11 cellular contexts compared by ENCODE assay signal in the genomic region with DNA sequence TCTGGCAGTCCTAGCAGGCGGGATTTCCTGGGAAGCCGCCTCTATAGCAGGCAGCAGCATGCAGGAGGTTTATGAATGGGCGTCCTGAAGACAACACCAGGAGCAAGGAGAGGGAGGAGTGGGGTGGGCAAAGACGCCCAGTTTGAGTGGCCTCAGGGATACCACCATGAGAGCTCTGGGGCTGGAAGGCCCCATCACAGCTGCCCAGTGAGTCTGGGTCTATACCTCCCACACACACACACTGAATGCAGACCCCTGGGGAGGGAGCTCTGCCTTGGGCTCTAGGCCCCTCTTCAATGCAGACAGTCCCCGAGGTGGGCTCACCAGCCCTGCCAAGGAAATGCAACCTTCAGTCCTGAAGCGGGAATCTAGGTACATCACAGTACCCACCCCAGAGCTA.
DNase-seq lines count a peak whose midpoint lies in the region; ATAC-seq and TF ChIP-seq lines count a peak whose summit lies in the region.
"Had no signal": no experiment of that assay in that cellular context is flagged by ENCODE, and none has a peak within 500 bp of the region (broad histone marks: within the 10 kb centered on the region; RNA-seq: fewer than 3 reads in every experiment).

No MANE protein-coding gene starts in this region.

- H4K5ac ChIP-seq in H9 (ENCODE audit: insufficient read length, low read depth, low read length), result no peak overlapping the region

- no peak overlapping the region for H3K27ac ChIP-seq in H9 (ENCODE audit: insufficient read length, low read depth, low read length)
- peak overlapping the region; percentile 83 to 86 for H3K27ac ChIP-seq in ascending aorta
- no peak overlapping the region for H3K27ac ChIP-seq in OCI-LY7 (ENCODE audit: low read depth, low read length, poor library complexity, severe bottlenecking)
- no peak overlapping the region for H3K27ac ChIP-seq in caudate nucleus (ENCODE audit: low read depth, low read length)

- no peak overlapping the region for H2BK15ac ChIP-seq in H9 (ENCODE audit: low read depth, low read length)

- no peaks in the 10 kb centered on the region for H3K27me3 ChIP-seq in H9 (ENCODE audit: insufficient read depth, low read length)
- H3K27me3 ChIP-seq in ascending aorta, result no peaks in the 10 kb centered on the region
- H3K27me3 ChIP-seq in skeletal muscle satellite cell (ENCODE audit: control insufficient read depth, insufficient read depth, low read length), result no peaks in the 10 kb centered on the region

- no peaks in the 10 kb centered on the region for H3K36me3 ChIP-seq in ascending aorta
- peaks cover 58% of the 10 kb centered on the region for H3K36me3 ChIP-seq in skeletal muscle satellite cell (ENCODE audit: insufficient read depth, low read length)
- H3K36me3 ChIP-seq in OCI-LY7 (ENCODE audit: insufficient read depth, low read length), result no peaks in the 10 kb centered on the region

- POLR2A ChIA-PET in OCI-LY7 (lab: Charles Lee), result interaction anchor here (0.6 kb wide), 1 partner anchor 100 kb away, joined by 4 read pairs; no protein-coding TSS in a partner anchor

- WGBS in H9 (ENCODE audit: extremely low coverage, insufficient read length, low lambda C conversion rate), result no CpG with 5 or more reads among the region's 6 CpGs

- H3T11ph ChIP-seq in H9 (ENCODE audit: low read length), result no peak overlapping the region

- no peaks in the 10 kb centered on the region for H3K9me3 Mint-ChIP-seq in H9
- H3K9me3 Mint-ChIP-seq in glutamatergic neuron (ENCODE audit: unreplicated experiment), result peaks cover 48% of the 10 kb centered on the region

- no peak for DNase-seq in H9
- no peak for DNase-seq in ascending aorta (ENCODE audit: low spot score in 2 of 2)
- no peak for DNase-seq in glutamatergic neuron
- DNase-seq in OCI-LY7 (ENCODE audit: low spot score), result no peak
- no peak for DNase-seq in caudate nucleus (lab: John Stamatoyannopoulos, UW)
- DNase-seq in activated effector memory CD4-positive, alpha-beta T cell treated with anti-CD3 and anti-CD28 coated beads, Interleukin-2, amount 50 U/mL, for 16 hours, result no peak
- DNase-seq: activated T-cell treated with anti-CD3 and anti-CD28 coated beads, Interleukin-2, amount 50 U/mL, for 1 hour; NCI-H1436 treated with DMSO at 0.1 percent for 48 hours; NCI-H345 had no signal

- H2BK5ac ChIP-seq in H9 (ENCODE audit: insufficient read length, low read length), result no peak overlapping the region

- no peaks in the 10 kb centered on the region for H3K9me3 ChIP-seq in H9 (ENCODE audit: control insufficient read depth, low read depth, low read length)
- no peaks in the 10 kb centered on the region for H3K9me3 ChIP-seq in ascending aorta
- no peaks in the 10 kb centered on the region for H3K9me3 ChIP-seq in skeletal muscle satellite cell (replicated peaks; ENCODE audit: low read length)
- no peaks in the 10 kb centered on the region for H3K9me3 ChIP-seq in OCI-LY7 (ENCODE audit: low read length)

- CTCF ChIA-PET in OCI-LY7 (lab: Charles Lee; ENCODE audit: unreplicated experiment), result no interaction called here

- H2AK5ac ChIP-seq in H9 (ENCODE audit: insufficient read length, low read length), result no peak overlapping the region

- H3K18ac ChIP-seq in H9 (ENCODE audit: insufficient read length, low read depth, low read length), result no peak overlapping the region

- no peak overlapping the region for H2BK12ac ChIP-seq in H9 (ENCODE audit: insufficient read length, low read depth, low read length)

- no TSS peak for BruUV-seq in OCI-LY7 (replicated peaks; lab: Mats Ljungman, UMichigan)

- no peaks in the 10 kb centered on the region for H3K23me2 ChIP-seq in H9 (ENCODE audit: insufficient read length, low read depth, low read length, poor library complexity, severe bottlenecking)

- H3K79me1 ChIP-seq in H9 (ENCODE audit: insufficient read depth, low read depth, low read length, poor library complexity, severe bottlenecking), result no peaks in the 10 kb centered on the region

- no peak overlapping the region for H3K9ac ChIP-seq in H9 (ENCODE audit: extremely low read depth, insufficient read length, low read length)
- H3K9ac ChIP-seq in skeletal muscle satellite cell (ENCODE audit: low read depth, low read length), result peak overlapping the region; percentile 88

- no peak overlapping the region for H2BK20ac ChIP-seq in H9 (ENCODE audit: low read depth, low read length, poor library complexity, severe bottlenecking)

- no peak overlapping the region for H3K56ac ChIP-seq in H9 (ENCODE audit: insufficient read length, low read depth, low read length)

- H3K27ac Mint-ChIP-seq in H9 (peak overlapping the region; percentile 16 to 81 (median 52); a peak in 4 of 7 replicates), glutamatergic neuron (ENCODE audit: unreplicated experiment) (peak overlapping the region; percentile 82)

- H3K4me1 ChIP-seq in H9 (ENCODE audit: insufficient read depth, low read length), result no peaks in the 10 kb centered on the region; the same call in 1 of the 2 replicates
- H3K4me1 ChIP-seq in ascending aorta, result peaks cover 0 to 30% of the 10 kb centered on the region in 2 donors
- peaks cover 49% of the 10 kb centered on the region for H3K4me1 ChIP-seq in skeletal muscle satellite cell (ENCODE audit: control insufficient read depth, insufficient read depth, low read length)
- H3K4me1 ChIP-seq in OCI-LY7 (ENCODE audit: insufficient read depth, low read length, poor library complexity, severe bottlenecking), result no peaks in the 10 kb centered on the region

- H3K9me2 ChIP-seq in OCI-LY7 (ENCODE audit: insufficient read depth, low read length), result no peaks in the 10 kb centered on the region

- H2AFZ ChIP-seq in H9 (ENCODE audit: low read length) (no peak overlapping the region), OCI-LY7 (ENCODE audit: low read length) (no peak overlapping the region)

- H3K27me3 Mint-ChIP-seq in H9 (ENCODE audit: low read depth) (no peaks in the 10 kb centered on the region), glutamatergic neuron (ENCODE audit: unreplicated experiment) (peaks cover 31% of the 10 kb centered on the region)

- H3K4me1 Mint-ChIP-seq in H9 (peaks cover 27 to 34% of the 10 kb centered on the region in 2 experiments), glutamatergic neuron (ENCODE audit: low read depth, unreplicated experiment) (peaks cover 64% of the 10 kb centered on the region)

- ATAC-seq in GM19351 (IDR thresholded peaks at IDR 0.05; ENCODE audit: unreplicated experiment), result no peak

- no peak overlapping the region for H2BK120ac ChIP-seq in H9 (ENCODE audit: low read depth, low read length, poor library complexity, severe bottlenecking)

- no peaks in the 10 kb centered on the region for H4K20me1 ChIP-seq in H9 (ENCODE audit: control insufficient read depth, insufficient read depth, insufficient read length)
- H4K20me1 ChIP-seq in OCI-LY7 (ENCODE audit: insufficient read depth, low read length), result no peaks in the 10 kb centered on the region

- H3K14ac ChIP-seq in H9 (ENCODE audit: insufficient read depth, low read length), result no peak overlapping the region

- TF ChIP-seq CTCF in H9 (conservative IDR thresholded peaks at IDR 0.05) (no peak), ascending aorta (IDR thresholded peaks at IDR 0.05) (no peak), glutamatergic neuron (IDR thresholded peaks at IDR 0.05; ENCODE audit: partially characterized antibody, unreplicated experiment) (no peak), OCI-LY7 (conservative IDR thresholded peaks at IDR 0.05; ENCODE audit: low read length) (no peak)

- H3K4me2 ChIP-seq in H9 (ENCODE audit: insufficient read depth, insufficient read length, low read length), result no peak overlapping the region
- no peak overlapping the region for H3K4me2 ChIP-seq in skeletal muscle satellite cell (ENCODE audit: low read length)
- no peak overlapping the region for H3K4me2 ChIP-seq in OCI-LY7 (ENCODE audit: low read length)

- intact Hi-C loops in ascending aorta (cut with DNase I) (loop anchor here (5.0 kb wide), 1 partner anchor 61 kb away; no protein-coding TSS in a partner anchor), OCI-LY7 (cut with micrococcal nuclease; ENCODE audit: unreplicated experiment) (no loop called here)

- H3K4me3 ChIP-seq in ascending aorta (no peak overlapping the region), skeletal muscle satellite cell (ENCODE audit: low read length) (no peak overlapping the region), OCI-LY7 (ENCODE audit: low read depth, low read length, poor library complexity, severe bottlenecking) (no peak overlapping the region)

- no peak overlapping the region for H3K4ac ChIP-seq in H9 (ENCODE audit: low read depth, low read length)

- H3K79me2 ChIP-seq in H9 (ENCODE audit: insufficient read depth, low read length) (no peaks in the 10 kb centered on the region), OCI-LY7 (ENCODE audit: insufficient read depth, low read depth, low read length) (no peaks in the 10 kb centered on the region)

- H3K23ac ChIP-seq in H9 (ENCODE audit: insufficient read length, low read depth, low read length), result no peak overlapping the region

- H3K36me3 Mint-ChIP-seq in H9 (ENCODE audit: insufficient read depth in 1 of 3, low read depth in 3 of 3) (peaks cover 0 to 14% (median 10%) of the 10 kb centered on the region in 3 experiments; a peak in 5 of 7 replicates), glutamatergic neuron (ENCODE audit: unreplicated experiment) (peaks cover 13% of the 10 kb centered on the region)

- no peak overlapping the region for H4K8ac ChIP-seq in H9 (replicated peaks; ENCODE audit: insufficient read length, low read depth, low read length)

- no peak overlapping the region for H4K91ac ChIP-seq in H9 (ENCODE audit: insufficient read length, low read depth, low read length)

- no peak overlapping the region for H3K4me3 Mint-ChIP-seq in H9
- H3K4me3 Mint-ChIP-seq in glutamatergic neuron (ENCODE audit: unreplicated experiment), result peak overlapping the region; percentile 63

Comparison
In these comparisons a context has a peak if more than half of its experiments do, and no peak if none do; other contexts are left out.
1. H3K27ac ChIP-seq: peak in ascending aorta (2 of 2); none in H9 (single experiment), OCI-LY7 (single experiment) and caudate nucleus (single experiment).